In the genomic region with DNA sequence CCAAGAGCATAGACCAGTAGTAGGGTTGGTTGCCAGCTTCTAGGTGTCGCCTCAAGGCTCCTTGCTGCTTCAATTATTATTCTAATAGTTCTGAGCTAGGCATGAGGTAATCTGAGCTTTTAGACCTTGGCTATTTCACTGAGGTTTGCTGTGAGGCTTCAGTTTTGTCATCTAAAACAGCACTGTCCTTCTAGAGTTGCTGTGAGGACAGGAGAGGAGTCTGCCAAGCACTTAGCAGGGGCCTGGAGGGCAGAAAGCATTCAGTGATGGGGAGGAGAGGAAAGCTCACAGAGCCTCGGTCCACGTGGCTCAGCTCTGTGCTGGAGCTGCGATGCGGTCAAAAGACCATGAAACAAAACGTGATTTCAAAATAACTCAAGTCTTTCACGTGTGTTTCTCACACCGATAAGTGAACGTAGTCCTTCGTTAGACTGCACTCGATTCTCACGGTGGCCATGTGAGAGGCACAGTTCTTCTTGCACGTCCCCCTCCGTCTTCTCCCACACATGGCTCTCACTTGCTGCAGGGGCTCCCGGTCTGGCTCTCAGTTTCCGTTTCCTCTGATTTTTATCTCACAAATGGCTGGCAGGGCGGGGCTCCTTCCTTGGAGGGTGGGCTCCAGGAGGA, we compare ENCODE assay signal across 9 cellular contexts.
DNase-seq lines count a peak whose midpoint lies in the region; ATAC-seq and TF ChIP-seq lines count a peak whose summit lies in the region.
"Had no signal": no experiment of that assay in that cellular context is flagged by ENCODE, and none has a peak within 500 bp of the region (broad histone marks: within the 10 kb centered on the region; RNA-seq: fewer than 3 reads in every experiment).

No MANE protein-coding gene starts in this region.

- H3K4me1 ChIP-seq in left lung: peaks cover 0 to 47% of the 10 kb centered on the region in 2 donors

- peak overlapping the region; percentile 5 for H3K4me3 Mint-ChIP-seq in activated CD4-positive, alpha-beta memory T cell treated with anti-CD3 and anti-CD28 coated beads for 36 hours
- peak overlapping the region; percentile 77 for H3K4me3 Mint-ChIP-seq in memory B cell

- no peak overlapping the region for H3K4me3 ChIP-seq in left lung
- H3K4me3 ChIP-seq: A549 had no signal

- peak overlapping the region in 1 of 2 donors; percentile 1 for H3K27ac ChIP-seq in left lung
- H3K27ac ChIP-seq: A549 had no signal

- intact Hi-C loops in activated CD4-positive, alpha-beta memory T cell treated with anti-CD3 and anti-CD28 coated beads for 36 hours (cut with micrococcal nuclease): loop anchor here (5.0 to 10.0 kb wide), 7 partner anchors 92 to 1427 kb away; a partner anchor contains a TSS
- intact Hi-C loops in left lung (cut with DNase I): no loop called here

- ATAC-seq in HG02970 (IDR thresholded peaks at IDR 0.05; ENCODE audit: low FRiP score, unreplicated experiment) (peak; percentile 50), memory B cell (ENCODE audit: low read depth) (no peak), left lung (no peak)
- ATAC-seq: A549 had no signal

- no peaks in the 10 kb centered on the region for H3K9me3 Mint-ChIP-seq in activated CD4-positive, alpha-beta memory T cell treated with anti-CD3 and anti-CD28 coated beads for 36 hours
- no peaks in the 10 kb centered on the region for H3K9me3 Mint-ChIP-seq in memory B cell

- H3K36me3 ChIP-seq in left lung: no peaks in the 10 kb centered on the region

- no peak overlapping the region for H3K27ac Mint-ChIP-seq in activated CD4-positive, alpha-beta memory T cell treated with anti-CD3 and anti-CD28 coated beads for 36 hours
- peak overlapping the region; percentile 25 for H3K27ac Mint-ChIP-seq in memory B cell

- H3K27me3 ChIP-seq in left lung: no peaks in the 10 kb centered on the region

- CTCF ChIA-PET in activated CD4-positive, alpha-beta memory T cell treated with anti-CD3 and anti-CD28 coated beads for 36 hours (lab: Charles Lee): interaction anchor here (0.8 kb wide), 1 partner anchor 9 kb away, joined by 4 read pairs; no protein-coding TSS in a partner anchor

- POLR2A ChIA-PET in activated CD4-positive, alpha-beta memory T cell treated with anti-CD3 and anti-CD28 coated beads for 36 hours (lab: Charles Lee): interaction anchor here (1.2 to 1.7 kb wide), 2 partner anchors 109 to 114 kb away, joined by 6 to 8 read pairs; a partner anchor contains a TSS

- H3K9me3 ChIP-seq in left lung: no peaks in the 10 kb centered on the region
- H3K9me3 ChIP-seq: A549 had no signal

- no peak for TF ChIP-seq CTCF in left lung (IDR thresholded peaks at IDR 0.05)

- H3K36me3 Mint-ChIP-seq in activated CD4-positive, alpha-beta memory T cell treated with anti-CD3 and anti-CD28 coated beads for 36 hours: no peaks in the 10 kb centered on the region
- no peaks in the 10 kb centered on the region for H3K36me3 Mint-ChIP-seq in memory B cell

- H3K4me1 Mint-ChIP-seq in activated CD4-positive, alpha-beta memory T cell treated with anti-CD3 and anti-CD28 coated beads for 36 hours (ENCODE audit: low read depth): peaks cover 62% of the 10 kb centered on the region
- H3K4me1 Mint-ChIP-seq in memory B cell: peaks cover 54% of the 10 kb centered on the region

- H3K27me3 Mint-ChIP-seq in activated CD4-positive, alpha-beta memory T cell treated with anti-CD3 and anti-CD28 coated beads for 36 hours: no peaks in the 10 kb centered on the region
- no peaks in the 10 kb centered on the region for H3K27me3 Mint-ChIP-seq in memory B cell

- peak; percentile 36 for DNase-seq in activated CD4-positive, alpha-beta T cell treated with anti-CD3 and anti-CD28 coated beads for 48 hours
- no peak for DNase-seq in activated CD4-positive, alpha-beta T cell treated with anti-CD3 and anti-CD28 coated beads, Interleukin-2, amount 50 U/mL, for 4 hours
- DNase-seq in activated CD4-positive, alpha-beta memory T cell treated with anti-CD3 and anti-CD28 coated beads for 36 hours: peak; percentile 57
- DNase-seq in memory B cell (ENCODE audit: low spot score in 2 of 2): no peak
- DNase-seq in RKO (ENCODE audit: low spot score): no peak
- no peak for DNase-seq in NCI-H1417 treated with DMSO at 0.1 percent for 48 hours (lab: John Stamatoyannopoulos, UW)
- no peak for DNase-seq in left lung

Comparison
In these comparisons a context has a peak if more than half of its experiments do, and no peak if none do; other contexts are left out.
1. DNase-seq: peak in activated CD4-positive, alpha-beta T cell treated with anti-CD3 and anti-CD28 coated beads for 48 hours (single experiment) and activated CD4-positive, alpha-beta memory T cell treated with anti-CD3 and anti-CD28 coated beads for 36 hours (single experiment); none in activated CD4-positive, alpha-beta T cell treated with anti-CD3 and anti-CD28 coated beads, Interleukin-2, amount 50 U/mL, for 4 hours (0 of 2), memory B cell (0 of 2), RKO (single experiment), NCI-H1417 treated with DMSO at 0.1 percent for 48 hours (single experiment) and left lung (0 of 2).